ENCODE assay signal across 27 cellular contexts in genomic region chr9:31248156-31248555, GRCh38.
"Had no signal": no experiment of that assay in that cellular context is flagged by ENCODE, and none has a peak within 500 bp of the region (broad histone marks: within the 10 kb centered on the region; RNA-seq: fewer than 3 reads in every experiment).

No MANE protein-coding gene starts in this region.

- H3K4me1 Mint-ChIP-seq: immature natural killer cell; naive B cell; natural killer cell; nephron progenitor cell; stimulated activated naive B cell treated with anti-CD40 and anti-IgM and Interleukin-4, amounts not matched to agents 10 μg/mL and 1 μg/mL and 100 μg/mL, for 72 hours had no signal

- H3K9me3 Mint-ChIP-seq: nephron progenitor cell, neural progenitor cell had no signal

- DNase-seq: hypothalamus; immature natural killer cell; kidney; left colon; left lung; lower lobe of right lung; mesendoderm; naive B cell; natural killer cell; nephron progenitor cell; occipital lobe; retina; right cardiac atrium; stimulated activated CD4-positive, alpha-beta T cell treated with anti-CD3 and anti-CD28 coated beads, Interleukin-12 subunit alpha, Interleukin-12 subunit beta, amount 100 ng/mL, for 4 hours; stimulated activated CD4-positive, alpha-beta T cell treated with anti-CD3 and anti-CD28 coated beads, Interleukin-15, amount 100 ng/mL, for 24 hours; stimulated activated CD4-positive, alpha-beta T cell treated with anti-CD3 and anti-CD28 coated beads, Interleukin-2, amount 100 ng/mL, for 24 hours; stimulated activated CD4-positive, alpha-beta T cell treated with anti-CD3 and anti-CD28 coated beads, Interleukin-4, amount 100 ng/mL, for 1 hour; stimulated activated naive B cell treated with anti-CD40 and anti-IgM and Interleukin-4, amounts not matched to agents 10 μg/mL and 1 μg/mL and 100 μg/mL, for 72 hours; stimulated activated naive CD8-positive, alpha-beta T cell treated with anti-CD3 and anti-CD28 coated beads, Interleukin-15, Interleukin-2, amounts not matched to agents 100 U/mL and 50 U/mL, for 24 hours; stomach; testis; thyroid gland; transverse colon; upper lobe of left lung had no signal

- ATAC-seq: left colon; left lung; lower lobe of right lung; natural killer cell; right cardiac atrium; sciatic nerve; stimulated activated naive B cell treated with anti-CD40 and anti-IgM and Interleukin-4, amounts not matched to agents 10 μg/mL and 1 μg/mL and 100 μg/mL, for 72 hours; stimulated activated naive CD8-positive, alpha-beta T cell treated with anti-CD3 and anti-CD28 coated beads, Interleukin-15, Interleukin-2, amounts not matched to agents 100 U/mL and 50 U/mL, for 24 hours had no signal

- H3K27ac Mint-ChIP-seq: immature natural killer cell; mesothelial cell of epicardium; naive B cell; natural killer cell; nephron progenitor cell; neural progenitor cell; stimulated activated naive B cell treated with anti-CD40 and anti-IgM and Interleukin-4, amounts not matched to agents 10 μg/mL and 1 μg/mL and 100 μg/mL, for 72 hours had no signal

- H3K36me3 Mint-ChIP-seq: immature natural killer cell; mesothelial cell of epicardium; naive B cell; neural progenitor cell; stimulated activated naive B cell treated with anti-CD40 and anti-IgM and Interleukin-4, amounts not matched to agents 10 μg/mL and 1 μg/mL and 100 μg/mL, for 72 hours had no signal

- H3K4me3 Mint-ChIP-seq: immature natural killer cell; mesothelial cell of epicardium; naive B cell; natural killer cell; nephron progenitor cell; neural progenitor cell; stimulated activated naive B cell treated with anti-CD40 and anti-IgM and Interleukin-4, amounts not matched to agents 10 μg/mL and 1 μg/mL and 100 μg/mL, for 72 hours had no signal

- H3K27me3 Mint-ChIP-seq: stimulated activated naive B cell treated with anti-CD40 and anti-IgM and Interleukin-4, amounts not matched to agents 10 μg/mL and 1 μg/mL and 100 μg/mL, for 72 hours had no signal
